1 cellular context compared by ENCODE assay signal in genomic region chr1:54781023-54781723, GRCh38.
TF ChIP-seq lines count a peak whose summit lies in the region.

No MANE protein-coding gene starts in this region.

TF ChIP-seq in WTC11, 78 proteins besides CTCF, POLR2A, EP300 and RAD21 (continued from another document and continues in another):
- TF ChIP-seq E2F5 (CRISPR knock-in tag; IDR thresholded peaks at IDR 0.05) = peak; percentile 92; the same call in 1 of the 2 replicates
- no peak for TF ChIP-seq ZNF671 (CRISPR knock-in tag; IDR thresholded peaks at IDR 0.05)
- peak; percentile 98 for TF ChIP-seq MAX (CRISPR knock-in tag; IDR thresholded peaks at IDR 0.05)
- peak; percentile 92 for TF ChIP-seq SMAD4 (CRISPR knock-in tag; IDR thresholded peaks at IDR 0.05)
- peak; percentile 95; the same call in 1 of the 2 replicates for TF ChIP-seq TCF7 (CRISPR knock-in tag; IDR thresholded peaks at IDR 0.05; ENCODE audit: low read depth)
- peak; percentile 68 for TF ChIP-seq NR2C2 (CRISPR knock-in tag; IDR thresholded peaks at IDR 0.05)
- TF ChIP-seq ZNF532 (CRISPR knock-in tag; IDR thresholded peaks at IDR 0.05; ENCODE audit: borderline replicate concordance) = no peak
- peak; percentile 87; the same call in 1 of the 2 replicates for TF ChIP-seq HMGXB4 (CRISPR knock-in tag; IDR thresholded peaks at IDR 0.05)
- no peak for TF ChIP-seq ZNF396 (CRISPR knock-in tag; IDR thresholded peaks at IDR 0.05; ENCODE audit: borderline replicate concordance)
- no peak for TF ChIP-seq AR (CRISPR knock-in tag; IDR thresholded peaks at IDR 0.05)
- TF ChIP-seq ZMAT4 (CRISPR knock-in tag; IDR thresholded peaks at IDR 0.05) = no peak
- peak; percentile 96 for TF ChIP-seq MYBL2 (CRISPR knock-in tag; IDR thresholded peaks at IDR 0.05)
- TF ChIP-seq SMAD3 (CRISPR knock-in tag; IDR thresholded peaks at IDR 0.05; ENCODE audit: borderline replicate concordance) = peak; percentile 98
- TF ChIP-seq ZNF121 (CRISPR knock-in tag; IDR thresholded peaks at IDR 0.05) = no peak
- TF ChIP-seq RORB (CRISPR knock-in tag; IDR thresholded peaks at IDR 0.05) = no peak
- no peak for TF ChIP-seq CDX4 (CRISPR knock-in tag; IDR thresholded peaks at IDR 0.05; ENCODE audit: borderline replicate concordance)
- TF ChIP-seq SOX15 (CRISPR knock-in tag; IDR thresholded peaks at IDR 0.05) = no peak
- TF ChIP-seq NR1H2 (CRISPR knock-in tag; IDR thresholded peaks at IDR 0.05) = no peak
- peak; percentile 95 for TF ChIP-seq ZNF138 (CRISPR knock-in tag; conservative IDR thresholded peaks at IDR 0.05)
- TF ChIP-seq GRHL2 (CRISPR knock-in tag; IDR thresholded peaks at IDR 0.05; ENCODE audit: insufficient replicate concordance, severe bottlenecking) = no peak
- 0 out of 2 replicates have a peak, but pooled peaks have one; percentile 74 for TF ChIP-seq MLX (CRISPR knock-in tag; IDR thresholded peaks at IDR 0.05)
- peak; percentile 92 for TF ChIP-seq ETV6 (CRISPR knock-in tag; IDR thresholded peaks at IDR 0.05)
- peak; percentile 96 for TF ChIP-seq CREB1 (CRISPR knock-in tag; IDR thresholded peaks at IDR 0.05)
- TF ChIP-seq NR3C1 (CRISPR knock-in tag; conservative IDR thresholded peaks at IDR 0.05; ENCODE audit: low read depth) = peak; percentile 60; the same call in 1 of the 2 replicates
- no peak; the same call in 1 of the 2 replicates for TF ChIP-seq CREM (CRISPR knock-in tag; IDR thresholded peaks at IDR 0.05)
- no peak; the same call in 1 of the 2 replicates for TF ChIP-seq ZNF512 (CRISPR knock-in tag; IDR thresholded peaks at IDR 0.05; ENCODE audit: borderline replicate concordance)
- peak; percentile 85 for TF ChIP-seq SP1 (CRISPR knock-in tag; conservative IDR thresholded peaks at IDR 0.05)
- no peak for TF ChIP-seq ZNF425 (CRISPR knock-in tag; conservative IDR thresholded peaks at IDR 0.05)
- peak; percentile 90 for TF ChIP-seq ZNF281 (CRISPR knock-in tag; IDR thresholded peaks at IDR 0.05)
- peak; percentile 68; the same call in 1 of the 2 replicates for TF ChIP-seq IRF2 (CRISPR knock-in tag; IDR thresholded peaks at IDR 0.05; ENCODE audit: borderline replicate concordance, low read depth)
- no peak for TF ChIP-seq NFATC4 (CRISPR knock-in tag; IDR thresholded peaks at IDR 0.05)
- TF ChIP-seq USF1 (CRISPR knock-in tag; IDR thresholded peaks at IDR 0.05) = peak; percentile 72
- TF ChIP-seq NFE2L1 (CRISPR knock-in tag; IDR thresholded peaks at IDR 0.05) = peak; percentile 95
- TF ChIP-seq GABPB1 (CRISPR knock-in tag; IDR thresholded peaks at IDR 0.05) = no peak
